8 cellular contexts compared by ENCODE assay signal in genomic region chr15:73448158-73448758, GRCh38. TPM values are rescaled to one million over a fixed set of nuclear protein-coding genes. Genes with fewer than 3 reads are reported as not detected.
"Had no signal": no experiment of that assay in that cellular context is flagged by ENCODE, and none has a peak within 500 bp of the region (broad histone marks: within the 10 kb centered on the region; RNA-seq: fewer than 3 reads in every experiment).

No MANE protein-coding gene starts in this region.

RNA-seq across cellular contexts. Expression of gene REC114, which starts 5.3 kb away (rescaled TPM):
- total RNA-seq: activated CD8-positive, alpha-beta memory T cell treated with anti-CD3 and anti-CD28 coated beads for 36 hours; fibroblast of lung; mammary epithelial cell; mononuclear cell; naive thymus-derived CD8-positive, alpha-beta T cell; sigmoid colon; thoracic aorta; ureter had no signal
- polyA plus RNA-seq: fibroblast of lung, mammary epithelial cell, sigmoid colon had no signal
